In the genomic region with DNA sequence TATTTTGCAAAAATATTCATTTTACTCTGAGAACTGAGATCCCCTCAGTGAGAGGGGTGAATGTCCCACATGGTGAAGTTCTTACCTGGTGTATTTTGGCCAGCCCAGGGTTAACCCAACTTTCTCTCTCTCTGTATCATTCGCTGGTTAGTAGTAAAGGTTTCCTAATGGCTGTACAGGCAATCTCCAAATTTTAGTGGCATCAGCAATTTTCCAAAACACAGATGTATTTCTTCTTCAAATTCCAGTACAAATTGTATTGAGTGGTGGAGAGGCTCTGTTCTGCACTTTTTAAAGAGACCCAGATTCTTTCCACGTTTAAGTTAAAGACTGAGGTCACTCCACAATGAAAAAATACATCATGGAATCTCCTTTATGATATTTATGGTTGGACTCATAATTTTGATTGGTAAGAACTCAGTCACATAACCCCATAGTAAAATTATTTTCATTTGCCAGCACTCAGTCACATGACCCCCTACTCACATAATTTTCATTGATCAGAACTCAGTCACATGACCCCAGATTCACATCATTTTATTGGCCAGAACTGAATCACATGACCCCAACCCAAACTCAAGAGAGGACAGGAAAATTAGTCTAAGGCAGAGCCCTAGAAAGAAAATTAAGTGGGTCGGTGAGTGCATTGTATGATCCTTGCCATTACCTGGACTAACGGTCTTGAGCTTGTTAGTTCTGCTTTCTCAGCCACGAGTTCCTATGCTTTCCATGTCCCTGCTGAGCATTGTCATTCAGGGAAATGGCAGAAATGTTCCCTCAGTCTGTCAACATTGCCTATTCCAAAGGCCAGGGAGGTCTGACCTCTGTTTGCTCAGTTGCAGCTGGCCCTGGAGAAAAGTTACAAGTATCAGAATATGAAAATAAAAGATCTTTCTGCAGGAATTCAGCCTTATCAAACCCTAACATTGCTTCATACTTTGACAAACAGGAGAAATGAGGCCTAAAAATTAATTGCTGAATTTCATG, we compare ENCODE assay signal across 25 cellular contexts.
"Had no signal": no experiment of that assay in that cellular context is flagged by ENCODE, and none has a peak within 500 bp of the region (broad histone marks: within the 10 kb centered on the region; RNA-seq: fewer than 3 reads in every experiment).

No MANE protein-coding gene starts in this region.

- H3K27me3 ChIP-seq: hepatocyte, right atrium auricular region, stomach, tibial artery, upper lobe of right lung had no signal

- DNase-seq: islet precursor cell; left ventricle myocardium superior; lower lobe of right lung; mammary epithelial cell; mesenchymal stem cell; naive thymus-derived CD8-positive, alpha-beta T cell; nucleus accumbens; stimulated activated CD4-positive, alpha-beta T cell treated with anti-CD3 and anti-CD28 coated beads, Interleukin-12 subunit alpha, Interleukin-12 subunit beta, amount 100 ng/mL, for 4 hours; stimulated activated CD4-positive, alpha-beta T cell treated with anti-CD3 and anti-CD28 coated beads, Interleukin-15, amount 100 ng/mL, for 24 hours; stimulated activated CD4-positive, alpha-beta T cell treated with anti-CD3 and anti-CD28 coated beads, Interleukin-2, amount 100 ng/mL, for 24 hours; stimulated activated CD4-positive, alpha-beta T cell treated with anti-CD3 and anti-CD28 coated beads, Interleukin-4, amount 100 ng/mL, for 1 hour; stimulated activated naive B cell treated with anti-CD40 and anti-IgM and Interleukin-4, amounts not matched to agents 10 μg/mL and 1 μg/mL and 100 μg/mL, for 72 hours; stimulated activated naive CD8-positive, alpha-beta T cell treated with anti-CD3 and anti-CD28 coated beads, Interleukin-15, Interleukin-2, amounts not matched to agents 100 U/mL and 50 U/mL, for 24 hours; stomach; tibial artery; trophoblast cell; upper lobe of right lung had no signal

- H3K9me3 ChIP-seq: lower lobe of right lung, right atrium auricular region, stomach, thoracic aorta, tibial artery, upper lobe of right lung had no signal

- H3K4me1 Mint-ChIP-seq: naive thymus-derived CD8-positive, alpha-beta T cell; nephron; neural crest cell; stimulated activated naive B cell treated with anti-CD40 and anti-IgM and Interleukin-4, amounts not matched to agents 10 μg/mL and 1 μg/mL and 100 μg/mL, for 72 hours had no signal

- H3K27me3 Mint-ChIP-seq: naive thymus-derived CD8-positive, alpha-beta T cell; stimulated activated naive B cell treated with anti-CD40 and anti-IgM and Interleukin-4, amounts not matched to agents 10 μg/mL and 1 μg/mL and 100 μg/mL, for 72 hours had no signal

- H3K4me3 Mint-ChIP-seq: naive thymus-derived CD8-positive, alpha-beta T cell; nephron; neural crest cell; stimulated activated naive B cell treated with anti-CD40 and anti-IgM and Interleukin-4, amounts not matched to agents 10 μg/mL and 1 μg/mL and 100 μg/mL, for 72 hours had no signal

- H3K4me2 ChIP-seq: hepatocyte had no signal

- H3K4me3 ChIP-seq: hepatocyte, lower lobe of right lung, right atrium auricular region, skin epidermis, stomach, thoracic aorta, tibial artery, upper lobe of right lung had no signal

- H3K36me3 Mint-ChIP-seq: naive thymus-derived CD8-positive, alpha-beta T cell; stimulated activated naive B cell treated with anti-CD40 and anti-IgM and Interleukin-4, amounts not matched to agents 10 μg/mL and 1 μg/mL and 100 μg/mL, for 72 hours had no signal

- H3K27ac ChIP-seq: hepatocyte, lower lobe of right lung, right atrium auricular region, skin epidermis, stomach, thoracic aorta, tibial artery, upper lobe of right lung had no signal

- H3K4me1 ChIP-seq: lower lobe of right lung, right atrium auricular region, stomach, tibial artery, upper lobe of right lung had no signal

- H3K9me3 Mint-ChIP-seq: nephron had no signal

- H3K27ac Mint-ChIP-seq: naive thymus-derived CD8-positive, alpha-beta T cell; nephron; progenitor cell of endocrine pancreas; stimulated activated naive B cell treated with anti-CD40 and anti-IgM and Interleukin-4, amounts not matched to agents 10 μg/mL and 1 μg/mL and 100 μg/mL, for 72 hours had no signal

- H2AFZ ChIP-seq: hepatocyte had no signal

- H3K36me3 ChIP-seq: lower lobe of right lung, right atrium auricular region, stomach, thoracic aorta, tibial artery, upper lobe of right lung had no signal

- H3K79me2 ChIP-seq: hepatocyte had no signal

- FAIRE-seq: urothelium cell line had no signal
